ENCODE assay signal across 8 cellular contexts in the genomic region with DNA sequence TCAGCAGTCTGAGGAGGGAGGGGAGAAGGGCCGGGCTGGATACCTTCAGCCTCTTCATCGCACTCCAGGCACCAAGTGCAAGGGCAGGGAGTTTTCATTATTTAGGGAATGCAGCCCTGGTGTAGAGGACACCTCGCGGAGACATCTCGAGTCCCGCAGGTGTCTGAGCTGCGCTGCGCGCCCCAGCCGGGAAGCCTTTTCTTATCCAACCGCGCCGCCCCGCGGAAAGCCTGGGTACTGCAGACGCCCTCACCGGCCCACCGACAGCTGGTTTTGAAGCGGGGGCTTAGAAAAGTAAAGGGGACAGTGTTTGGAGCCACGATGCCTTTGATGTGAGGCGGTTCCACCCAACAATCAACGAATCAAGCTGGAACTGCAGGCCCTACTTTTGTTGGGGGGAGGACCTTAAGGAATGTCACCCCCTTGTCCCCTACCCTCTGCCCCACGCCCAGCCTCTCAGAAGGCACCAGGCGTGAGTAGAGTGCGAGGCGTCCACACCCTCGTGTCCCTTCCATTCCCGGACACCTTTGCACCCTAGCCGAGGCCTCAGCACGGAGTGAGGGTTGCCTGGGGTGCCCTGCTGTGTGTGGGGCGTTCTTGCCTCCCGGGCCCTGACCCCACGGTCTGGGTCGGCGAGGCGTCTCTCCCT. TPM values are rescaled to one million over a fixed set of nuclear protein-coding genes. Genes with fewer than 3 reads are reported as not detected.
DNase-seq lines count a peak whose midpoint lies in the region; ATAC-seq and TF ChIP-seq lines count a peak whose summit lies in the region.

No MANE protein-coding gene starts in this region.

- ATAC-seq in HG02798 (IDR thresholded peaks at IDR 0.05; ENCODE audit: poor library complexity, unreplicated experiment), result peak; percentile 41
- ATAC-seq in activated T-cell treated with anti-CD3 and anti-CD28 coated beads, Interleukin-2, amount 50 U/mL, for 72 hours (replicated peaks in 1 of 2), result peak; percentile 56 to 63

- H3K4me3 Mint-ChIP-seq in Calu3 (ENCODE audit: low read depth, unreplicated experiment), result no peak overlapping the region
- peak overlapping the region; percentile 51 to 70 for H3K4me3 Mint-ChIP-seq in activated T-cell treated with anti-CD3 and anti-CD28 coated beads, Interleukin-2, amount 50 U/mL, for 72 hours
- peak overlapping the region; percentile 68 for H3K4me3 Mint-ChIP-seq in nephron progenitor cell
- H3K4me3 Mint-ChIP-seq in stimulated activated naive CD8-positive, alpha-beta T cell treated with anti-CD3 and anti-CD28 coated beads, Interleukin-15, Interleukin-2, amounts not matched to agents 100 ng/mL and 50 ng/mL, for 24 hours, result peak overlapping the region; percentile 49

- no peaks in the 10 kb centered on the region for H3K36me3 ChIP-seq in OCI-LY1 (ENCODE audit: insufficient read depth, low read length)

- no peaks in the 10 kb centered on the region for H3K36me3 Mint-ChIP-seq in Calu3 (ENCODE audit: insufficient read depth, unreplicated experiment)
- peaks cover 0 to 1% of the 10 kb centered on the region in 2 donors for H3K36me3 Mint-ChIP-seq in activated T-cell treated with anti-CD3 and anti-CD28 coated beads, Interleukin-2, amount 50 U/mL, for 72 hours (ENCODE audit: insufficient read depth in 2 of 2)
- no peaks in the 10 kb centered on the region for H3K36me3 Mint-ChIP-seq in nephron progenitor cell (ENCODE audit: low read depth)
- no peaks in the 10 kb centered on the region for H3K36me3 Mint-ChIP-seq in stimulated activated naive CD8-positive, alpha-beta T cell treated with anti-CD3 and anti-CD28 coated beads, Interleukin-15, Interleukin-2, amounts not matched to agents 100 ng/mL and 50 ng/mL, for 24 hours (ENCODE audit: low read depth)

- H4K20me1 ChIP-seq in OCI-LY1 (ENCODE audit: insufficient read depth, low read length), result no peaks in the 10 kb centered on the region

- no peak overlapping the region for H3K27ac ChIP-seq in OCI-LY1 (ENCODE audit: low read depth, low read length, poor library complexity, severe bottlenecking)

- intact Hi-C loops in Calu3 (cut with micrococcal nuclease; ENCODE audit: unreplicated experiment), result loop anchor here (1.0 to 5.0 kb wide), 2 partner anchors 269 to 668 kb away; no protein-coding TSS in a partner anchor

- TF ChIP-seq CTCF in Calu3 (IDR thresholded peaks at IDR 0.05; ENCODE audit: unreplicated experiment), result peak; percentile 62
- peak; percentile 95 for TF ChIP-seq CTCF in OCI-LY1 (IDR thresholded peaks at IDR 0.05; ENCODE audit: low read length)
- TF ChIP-seq CTCF in fibroblast of mammary gland (conservative IDR thresholded peaks at IDR 0.05; ENCODE audit: control insufficient read depth, insufficient read depth, low read depth, low read length), result peak; percentile 81
- peak; percentile 99 for TF ChIP-seq CTCF in nephron progenitor cell (IDR thresholded peaks at IDR 0.05)

- H3K4me2 ChIP-seq in OCI-LY1 (ENCODE audit: low read length), result no peak overlapping the region

- BruUV-seq in Calu3 (replicated peaks; lab: Mats Ljungman, UMichigan), result no TSS peak

- H3K9me2 ChIP-seq in OCI-LY1 (ENCODE audit: low read depth, low read length), result no peaks in the 10 kb centered on the region

- H3K27me3 ChIP-seq in OCI-LY1 (ENCODE audit: insufficient read depth, low read length), result no peaks in the 10 kb centered on the region

- no peak overlapping the region for H3K9ac ChIP-seq in OCI-LY1 (ENCODE audit: low read length)

- no peaks in the 10 kb centered on the region for H3K79me2 ChIP-seq in OCI-LY1 (ENCODE audit: insufficient read depth, low read length)

- H3K27me3 Mint-ChIP-seq in Calu3 (ENCODE audit: unreplicated experiment) (no peaks in the 10 kb centered on the region), nephron progenitor cell (ENCODE audit: low read depth, poor library complexity) (peaks cover 89% of the 10 kb centered on the region)
- peaks cover 64% of the 10 kb centered on the region for H3K27me3 Mint-ChIP-seq in activated T-cell treated with anti-CD3 and anti-CD28 coated beads, Interleukin-2, amount 50 U/mL, for 72 hours (ENCODE audit: low read depth)
- peaks cover 61% of the 10 kb centered on the region for H3K27me3 Mint-ChIP-seq in stimulated activated naive CD8-positive, alpha-beta T cell treated with anti-CD3 and anti-CD28 coated beads, Interleukin-15, Interleukin-2, amounts not matched to agents 100 ng/mL and 50 ng/mL, for 24 hours

- H3K9me3 ChIP-seq in OCI-LY1 (ENCODE audit: low read length), result no peaks in the 10 kb centered on the region

- H3F3A ChIP-seq in OCI-LY1 (ENCODE audit: insufficient read depth, low read length), result no peaks in the 10 kb centered on the region

- DNase-seq in Calu3 (peak; percentile 53), fibroblast of mammary gland (ENCODE audit: low read depth) (peak; percentile 56), nephron progenitor cell (peak; percentile 96), COR-L47 (lab: John Stamatoyannopoulos, UW) (no peak)
- DNase-seq in activated T-cell treated with anti-CD3 and anti-CD28 coated beads, Interleukin-2, amount 50 U/mL, for 72 hours, result peak; percentile 84 to 87

- H3K4me1 Mint-ChIP-seq in Calu3 (ENCODE audit: low read depth, unreplicated experiment), result no peaks in the 10 kb centered on the region
- peaks cover 41% of the 10 kb centered on the region for H3K4me1 Mint-ChIP-seq in activated T-cell treated with anti-CD3 and anti-CD28 coated beads, Interleukin-2, amount 50 U/mL, for 72 hours (ENCODE audit: low read depth)
- H3K4me1 Mint-ChIP-seq in nephron progenitor cell, result no peaks in the 10 kb centered on the region
- H3K4me1 Mint-ChIP-seq in stimulated activated naive CD8-positive, alpha-beta T cell treated with anti-CD3 and anti-CD28 coated beads, Interleukin-15, Interleukin-2, amounts not matched to agents 100 ng/mL and 50 ng/mL, for 24 hours (ENCODE audit: low read depth), result peaks cover 30% of the 10 kb centered on the region

- H3K27ac Mint-ChIP-seq in Calu3 (ENCODE audit: unreplicated experiment) (no peak overlapping the region), nephron progenitor cell (no peak overlapping the region)
- no peak overlapping the region for H3K27ac Mint-ChIP-seq in activated T-cell treated with anti-CD3 and anti-CD28 coated beads, Interleukin-2, amount 50 U/mL, for 72 hours
- H3K27ac Mint-ChIP-seq in stimulated activated naive CD8-positive, alpha-beta T cell treated with anti-CD3 and anti-CD28 coated beads, Interleukin-15, Interleukin-2, amounts not matched to agents 100 ng/mL and 50 ng/mL, for 24 hours, result no peak overlapping the region

- no peaks in the 10 kb centered on the region for H3K4me1 ChIP-seq in OCI-LY1 (ENCODE audit: insufficient read depth, low read length, severe bottlenecking)

- no peak overlapping the region for H2AFZ ChIP-seq in OCI-LY1 (ENCODE audit: low read length)

- CTCF ChIA-PET in Calu3 (lab: Charles Lee), result interaction anchor here (1.3 kb wide), 1 partner anchor 269 kb away, joined by 8 read pairs; no protein-coding TSS in a partner anchor

- H3K4me3 ChIP-seq in OCI-LY1 (ENCODE audit: low read depth, low read length, poor library complexity, severe bottlenecking) (no peak overlapping the region), fibroblast of mammary gland (ENCODE audit: control insufficient read depth, low read depth, low read length) (peak overlapping the region; percentile 37)

- no peaks in the 10 kb centered on the region for H3K9me3 Mint-ChIP-seq in Calu3 (ENCODE audit: low read depth, unreplicated experiment)
- H3K9me3 Mint-ChIP-seq in activated T-cell treated with anti-CD3 and anti-CD28 coated beads, Interleukin-2, amount 50 U/mL, for 72 hours, result no peaks in the 10 kb centered on the region
- H3K9me3 Mint-ChIP-seq in nephron progenitor cell, result no peaks in the 10 kb centered on the region
- no peaks in the 10 kb centered on the region for H3K9me3 Mint-ChIP-seq in stimulated activated naive CD8-positive, alpha-beta T cell treated with anti-CD3 and anti-CD28 coated beads, Interleukin-15, Interleukin-2, amounts not matched to agents 100 ng/mL and 50 ng/mL, for 24 hours

RNA-seq across cellular contexts. Expression of gene NKX2-2, which starts 8.6 kb away (rescaled TPM):
- not detected in 2 replicates for total RNA-seq in Calu3 (2022)
- not detected for total RNA-seq in activated T-cell treated with anti-CD3 and anti-CD28 coated beads, Interleukin-2, amount 50 U/mL, for 72 hours
